ENCODE assay signal across 36 cellular contexts in genomic region chr16:31305219-31305618, GRCh38. TPM values are rescaled to one million over a fixed set of nuclear protein-coding genes. Genes with fewer than 3 reads are reported as not detected.
"Had no signal": no experiment of that assay in that cellular context is flagged by ENCODE, and none has a peak within 500 bp of the region (broad histone marks: within the 10 kb centered on the region; RNA-seq: fewer than 3 reads in every experiment).

No MANE protein-coding gene starts in this region.

- H3K4me1 Mint-ChIP-seq: activated T-helper 17 cell treated with anti-CD3 and anti-CD28 coated beads, Interleukin-2, amount 50 U/mL, for 72 hours; brain had no signal

- H3K27ac Mint-ChIP-seq: activated B cell treated with CpG ODN at 0.5 μM for 24 hours; activated CD4-positive, alpha-beta memory T cell treated with anti-CD3 and anti-CD28 coated beads for 36 hours; activated CD4-positive, alpha-beta T cell treated with anti-CD3 and anti-CD28 coated beads, Interleukin-2, amount 10 ng/mL, durations not matched to agents 24 days and 14 days; activated CD8-positive, alpha-beta T cell treated with anti-CD3 and anti-CD28 coated beads for 36 hours; activated naive CD4-positive, alpha-beta T cell treated with anti-CD3 and anti-CD28 coated beads, Interleukin-2, amount 10 ng/mL, durations not matched to agents 7 days and 5 days; activated naive CD4-positive, alpha-beta T cell treated with anti-CD3 and anti-CD28 coated beads, Interleukin-2, amount 50 U/mL, for 24 hours; activated naive CD8-positive, alpha-beta T cell; activated naive CD8-positive, alpha-beta T cell treated with anti-CD3 and anti-CD28 coated beads, Interleukin-2, amount 10 ng/mL, durations not matched to agents 7 days and 5 days; activated naive CD8-positive, alpha-beta T cell treated with anti-CD3 and anti-CD28 coated beads, Interleukin-2, amount 50 U/mL, for 24 hours; activated T-cell treated with anti-CD3 and anti-CD28 coated beads, Interleukin-2, amount 50 U/mL, for 72 hours; activated T-helper 1 cell treated with anti-CD3 and anti-CD28 coated beads, Interleukin-12 subunit alpha, Interleukin-12 subunit beta, Interleukin-2, Interleukin-4 antibody, amounts not matched to agents 30 ng/mL and 10 ng/mL and 1 ng/mL, durations not matched to agents 14 hours and 24 hours and 36 hours; activated T-helper 17 cell treated with anti-CD3 and anti-CD28 coated beads, Interleukin-2, amount 50 U/mL, for 72 hours; brain; T-helper 1 cell treated with Interleukin-12 subunit alpha and Interleukin-12 subunit beta and Interleukin-4 antibody, amounts not matched to agents 30 μg/mL and 1 μg/mL, for 36 hours; T-helper 2 cell treated with Interferon-gamma antibody and Interleukin-4, amounts not matched to agents 5 μg/mL and 100 μg/mL, for 36 hours had no signal

- DNase-seq: activated B cell treated with CpG ODN at 0.5 μM for 24 hours; activated CD4-positive, alpha-beta memory T cell treated with anti-CD3 and anti-CD28 coated beads for 36 hours; activated CD4-positive, alpha-beta T cell treated with anti-CD3 and anti-CD28 coated beads for 4 hours; activated CD4-positive, alpha-beta T cell treated with anti-CD3 and anti-CD28 coated beads, Interleukin-2, amount 10 ng/mL, durations not matched to agents 24 days and 14 days; activated CD4-positive, alpha-beta T cell treated with anti-CD3 and anti-CD28 coated beads, Interleukin-2, amount 50 U/mL, for 1 hour; activated CD4-positive, alpha-beta T cell treated with anti-CD3 and anti-CD28 coated beads, Interleukin-2, amount 50 U/mL, for 4 hours; activated CD4-positive, CD25-positive, alpha-beta regulatory T cell treated with anti-CD3 and anti-CD28 coated beads, Interleukin-2, amount 50 U/mL, for 72 hours; activated CD8-positive, alpha-beta memory T cell treated with anti-CD3 and anti-CD28 coated beads, Interleukin-2, amount 50 U/mL, for 4 hours; activated CD8-positive, alpha-beta T cell treated with anti-CD3 and anti-CD28 coated beads for 36 hours; activated effector memory CD4-positive, alpha-beta T cell treated with anti-CD3 and anti-CD28 coated beads, Interleukin-2, amount 50 U/mL, for 16 hours; activated naive CD4-positive, alpha-beta T cell treated with anti-CD3 and anti-CD28 coated beads, Interleukin-2, amount 10 ng/mL, durations not matched to agents 7 days and 5 days; activated naive CD4-positive, alpha-beta T cell treated with Interleukin-2 at 50 U/mL for 16 hours; activated naive CD8-positive, alpha-beta T cell treated with anti-CD3 and anti-CD28 coated beads, Interleukin-2, amount 10 ng/mL, durations not matched to agents 7 days and 5 days; activated naive CD8-positive, alpha-beta T cell treated with anti-CD3 and anti-CD28 coated beads, Interleukin-2, amount 50 U/mL, for 24 hours; activated T-cell treated with anti-CD3 and anti-CD28 coated beads for 4 hours; activated T-cell treated with anti-CD3 and anti-CD28 coated beads, Interleukin-2, amount 50 U/mL, for 1 hour; activated T-cell treated with anti-CD3 and anti-CD28 coated beads, Interleukin-2, amount 50 U/mL, for 4 hours; activated T-cell treated with anti-CD3 and anti-CD28 coated beads, Interleukin-2, amount 50 U/mL, for 72 hours; amygdala; anterior cingulate cortex; caudate nucleus; T-helper 1 cell; T-helper 2 cell; T-helper 9 cell had no signal

- H3K4me3 ChIP-seq: ascending aorta, cardiac muscle cell had no signal

- FAIRE-seq: bronchial epithelial cell, TTC549 had no signal

- H3K27ac ChIP-seq: ascending aorta, cardiac muscle cell, VCaP had no signal

- H3K9me3 Mint-ChIP-seq: activated B cell treated with CpG ODN at 0.5 μM for 24 hours; activated CD4-positive, alpha-beta memory T cell treated with anti-CD3 and anti-CD28 coated beads for 36 hours; activated CD4-positive, alpha-beta T cell treated with anti-CD3 and anti-CD28 coated beads, Interleukin-2, amount 10 ng/mL, durations not matched to agents 24 days and 14 days; activated CD8-positive, alpha-beta T cell treated with anti-CD3 and anti-CD28 coated beads for 36 hours; activated naive CD4-positive, alpha-beta T cell treated with anti-CD3 and anti-CD28 coated beads, Interleukin-2, amount 10 ng/mL, durations not matched to agents 7 days and 5 days; activated naive CD4-positive, alpha-beta T cell treated with anti-CD3 and anti-CD28 coated beads, Interleukin-2, amount 50 U/mL, for 24 hours; activated naive CD8-positive, alpha-beta T cell treated with anti-CD3 and anti-CD28 coated beads, Interleukin-2, amount 10 ng/mL, durations not matched to agents 7 days and 5 days; activated naive CD8-positive, alpha-beta T cell treated with anti-CD3 and anti-CD28 coated beads, Interleukin-2, amount 50 U/mL, for 24 hours; activated T-cell treated with anti-CD3 and anti-CD28 coated beads, Interleukin-2, amount 50 U/mL, for 4 hours; activated T-cell treated with anti-CD3 and anti-CD28 coated beads, Interleukin-2, amount 50 U/mL, for 72 hours; activated T-helper 1 cell treated with anti-CD3 and anti-CD28 coated beads, Interleukin-12 subunit alpha, Interleukin-12 subunit beta, Interleukin-2, Interleukin-4 antibody, amounts not matched to agents 30 ng/mL and 10 ng/mL and 1 ng/mL, durations not matched to agents 14 hours and 24 hours and 36 hours; activated T-helper 17 cell treated with anti-CD3 and anti-CD28 coated beads, Interleukin-2, amount 50 U/mL, for 72 hours; T-helper 1 cell treated with Interleukin-12 subunit alpha and Interleukin-12 subunit beta and Interleukin-4 antibody, amounts not matched to agents 30 μg/mL and 1 μg/mL, for 36 hours; T-helper 2 cell treated with Interferon-gamma antibody and Interleukin-4, amounts not matched to agents 5 μg/mL and 100 μg/mL, for 36 hours had no signal

- H3K36me3 ChIP-seq: ascending aorta, cardiac muscle cell had no signal

- H3K36me3 Mint-ChIP-seq: activated CD4-positive, alpha-beta memory T cell treated with anti-CD3 and anti-CD28 coated beads for 36 hours; activated naive CD4-positive, alpha-beta T cell treated with anti-CD3 and anti-CD28 coated beads, Interleukin-2, amount 50 U/mL, for 24 hours; activated naive CD8-positive, alpha-beta T cell; brain had no signal

- ATAC-seq: activated CD8-positive, alpha-beta T cell treated with anti-CD3 and anti-CD28 coated beads for 36 hours; activated naive CD8-positive, alpha-beta T cell treated with anti-CD3 and anti-CD28 coated beads, Interleukin-2, amount 50 U/mL, for 24 hours; activated T-cell treated with anti-CD3 and anti-CD28 coated beads, Interleukin-2, amount 50 U/mL, for 4 hours; activated T-cell treated with anti-CD3 and anti-CD28 coated beads, Interleukin-2, amount 50 U/mL, for 72 hours; activated T-helper 17 cell treated with anti-CD3 and anti-CD28 coated beads, Interleukin-2, amount 50 U/mL, for 72 hours had no signal

- H3K4me3 Mint-ChIP-seq: activated B cell treated with CpG ODN at 0.5 μM for 24 hours; activated CD4-positive, alpha-beta memory T cell treated with anti-CD3 and anti-CD28 coated beads for 36 hours; activated CD4-positive, alpha-beta T cell treated with anti-CD3 and anti-CD28 coated beads, Interleukin-2, amount 10 ng/mL, durations not matched to agents 24 days and 14 days; activated CD8-positive, alpha-beta T cell treated with anti-CD3 and anti-CD28 coated beads for 36 hours; activated naive CD4-positive, alpha-beta T cell treated with anti-CD3 and anti-CD28 coated beads, Interleukin-2, amount 10 ng/mL, durations not matched to agents 7 days and 5 days; activated naive CD4-positive, alpha-beta T cell treated with anti-CD3 and anti-CD28 coated beads, Interleukin-2, amount 50 U/mL, for 24 hours; activated naive CD8-positive, alpha-beta T cell; activated naive CD8-positive, alpha-beta T cell treated with anti-CD3 and anti-CD28 coated beads, Interleukin-2, amount 10 ng/mL, durations not matched to agents 7 days and 5 days; activated naive CD8-positive, alpha-beta T cell treated with anti-CD3 and anti-CD28 coated beads, Interleukin-2, amount 50 U/mL, for 24 hours; activated T-cell treated with anti-CD3 and anti-CD28 coated beads, Interleukin-2, amount 50 U/mL, for 4 hours; activated T-cell treated with anti-CD3 and anti-CD28 coated beads, Interleukin-2, amount 50 U/mL, for 72 hours; activated T-helper 1 cell treated with anti-CD3 and anti-CD28 coated beads, Interleukin-12 subunit alpha, Interleukin-12 subunit beta, Interleukin-2, Interleukin-4 antibody, amounts not matched to agents 30 ng/mL and 10 ng/mL and 1 ng/mL, durations not matched to agents 14 hours and 24 hours and 36 hours; activated T-helper 17 cell treated with anti-CD3 and anti-CD28 coated beads, Interleukin-2, amount 50 U/mL, for 72 hours; brain; T-helper 1 cell treated with Interleukin-12 subunit alpha and Interleukin-12 subunit beta and Interleukin-4 antibody, amounts not matched to agents 30 μg/mL and 1 μg/mL, for 36 hours; T-helper 2 cell treated with Interferon-gamma antibody and Interleukin-4, amounts not matched to agents 5 μg/mL and 100 μg/mL, for 36 hours had no signal

- H3K27me3 ChIP-seq: ascending aorta, cardiac muscle cell had no signal

- H3K4me1 ChIP-seq: ascending aorta had no signal

- H3K27me3 Mint-ChIP-seq: activated B cell treated with CpG ODN at 0.5 μM for 24 hours; activated naive CD4-positive, alpha-beta T cell treated with anti-CD3 and anti-CD28 coated beads, Interleukin-2, amount 50 U/mL, for 24 hours; activated naive CD8-positive, alpha-beta T cell had no signal

RNA-seq across cellular contexts. Expression of gene ITGAM, which starts 45.4 kb away (rescaled TPM):
- total RNA-seq: bronchial epithelial cell, cardiac muscle cell had no signal
- polyA plus RNA-seq: cardiac muscle cell had no signal

RNA-seq across cellular contexts. Expression of gene ITGAX, which starts 49.8 kb away (rescaled TPM):
- total RNA-seq: bronchial epithelial cell had no signal
- polyA plus RNA-seq: cardiac muscle cell had no signal
